Comparison of ENCODE assay signal across 22 cellular contexts in genomic region chr2:31191931-31192330, GRCh38. TPM values are rescaled to one million over a fixed set of nuclear protein-coding genes. Genes with fewer than 3 reads are reported as not detected.
DNase-seq lines count a peak whose midpoint lies in the region; ATAC-seq, FAIRE-seq and TF ChIP-seq lines count a peak whose summit lies in the region.
"Had no signal": no experiment of that assay in that cellular context is flagged by ENCODE, and none has a peak within 500 bp of the region (broad histone marks: within the 10 kb centered on the region; RNA-seq: fewer than 3 reads in every experiment).

No MANE protein-coding gene starts in this region.

- CTCF ChIA-PET in naive thymus-derived CD4-positive, alpha-beta T cell (lab: Charles Lee), result no interaction called here
- CTCF ChIA-PET in T-cell (lab: Charles Lee), result no interaction called here

- no peak for TF ChIP-seq POLR2A in upper lobe of left lung (IDR thresholded peaks at IDR 0.05)

- no peaks in the 10 kb centered on the region for H3K4me1 ChIP-seq in naive thymus-derived CD4-positive, alpha-beta T cell (ENCODE audit: control insufficient read depth in 2 of 2, insufficient read depth in 2 of 2, low read length in 2 of 2)
- H3K4me1 ChIP-seq in upper lobe of left lung, result no peaks in the 10 kb centered on the region
- H3K4me1 ChIP-seq: A549, Caco-2 had no signal

- WGBS in upper lobe of left lung, 2 donors, result 93 to 99% methylated on average over 10 to 11 of the region's 11 CpGs

- POLR2A ChIA-PET in naive thymus-derived CD4-positive, alpha-beta T cell (lab: Charles Lee), result interaction anchor here (0.7 kb wide), 1 partner anchor 23 kb away, joined by 4 read pairs; no protein-coding TSS in a partner anchor
- POLR2A ChIA-PET in T-cell (lab: Charles Lee), result interaction anchor here in 1 of 2 donors (0.6 kb wide), 1 partner anchor 316 kb away, joined by 5 read pairs; no protein-coding TSS in a partner anchor

- H3K27me3 Mint-ChIP-seq in naive thymus-derived CD4-positive, alpha-beta T cell, result peaks cover 0 to 4% (median 0%) of the 10 kb centered on the region in 5 donors
- H3K27me3 Mint-ChIP-seq in T-cell, result no peaks in the 10 kb centered on the region
- H3K27me3 Mint-ChIP-seq: CD4-positive, alpha-beta T cell had no signal

- DNase-seq in activated CD8-positive, alpha-beta memory T cell treated with anti-CD3 and anti-CD28 coated beads for 24 hours, result peak; percentile 33
- DNase-seq in activated CD8-positive, alpha-beta memory T cell treated with anti-CD3 and anti-CD28 coated beads, Interleukin-2, amount 50 U/mL, for 48 hours, result no peak
- DNase-seq in bronchial epithelial cell (ENCODE audit: low read depth) (no peak), ureter (ENCODE audit: low spot score) (peak; percentile 39), T-cell (no peak), upper lobe of left lung (no peak)
- DNase-seq in naive thymus-derived CD4-positive, alpha-beta T cell, result peak in 1 of 9 donors; percentile 13
- DNase-seq: AML-193; Caco-2; CD4-positive, alpha-beta T cell; GOT3; H7; HFFc6 had no signal

- no peak overlapping the region for H3K27ac ChIP-seq in naive thymus-derived CD4-positive, alpha-beta T cell (ENCODE audit: low read depth, low read length)
- H3K27ac ChIP-seq in upper lobe of left lung, result no peak overlapping the region
- H3K27ac ChIP-seq: 22Rv1, A549, C4-2B had no signal

- no peak overlapping the region for H3K27ac Mint-ChIP-seq in naive thymus-derived CD4-positive, alpha-beta T cell
- no peak overlapping the region for H3K27ac Mint-ChIP-seq in T-cell
- H3K27ac Mint-ChIP-seq: CD4-positive, alpha-beta T cell; HFFc6 had no signal

- H3K4me1 Mint-ChIP-seq in naive thymus-derived CD4-positive, alpha-beta T cell, result no peaks in the 10 kb centered on the region
- H3K4me1 Mint-ChIP-seq in T-cell, result no peaks in the 10 kb centered on the region

- FAIRE-seq in bronchial epithelial cell (lab: Jason Lieb, UNC), result peak; percentile 40
- FAIRE-seq: A549, D721Med, G401.6, GM12891, GM19239, HTR-8/SVneo had no signal

- H3K27me3 ChIP-seq in bronchial epithelial cell (ENCODE audit: control insufficient read depth, insufficient read depth, low read length), result peaks cover 2% of the 10 kb centered on the region
- H3K27me3 ChIP-seq in naive thymus-derived CD4-positive, alpha-beta T cell (ENCODE audit: control insufficient read depth in 2 of 2, insufficient read depth in 2 of 2, low read length in 2 of 2), result no peaks in the 10 kb centered on the region
- no peaks in the 10 kb centered on the region for H3K27me3 ChIP-seq in upper lobe of left lung

- peak; percentile 10 for ATAC-seq in naive thymus-derived CD4-positive, alpha-beta T cell
- ATAC-seq in T-cell (replicated peaks in 1 of 4), result no peak
- ATAC-seq in upper lobe of left lung (ENCODE audit: low FRiP score in 2 of 2), result no peak
- ATAC-seq: A549, HCT116 had no signal

- no peaks in the 10 kb centered on the region for H3K9me3 ChIP-seq in naive thymus-derived CD4-positive, alpha-beta T cell (ENCODE audit: control insufficient read depth in 2 of 3, low read length in 3 of 3)
- no peaks in the 10 kb centered on the region for H3K9me3 ChIP-seq in upper lobe of left lung
- H3K9me3 ChIP-seq: A549, Caco-2 had no signal

- no peak for TF ChIP-seq CTCF in bronchial epithelial cell (IDR thresholded peaks at IDR 0.05; ENCODE audit: insufficient read depth, low read length, severe bottlenecking)
- TF ChIP-seq CTCF in upper lobe of left lung (IDR thresholded peaks at IDR 0.05), result no peak

- TF ChIP-seq EP300 in upper lobe of left lung (IDR thresholded peaks at IDR 0.05), result no peak

- intact Hi-C loops in naive thymus-derived CD4-positive, alpha-beta T cell (cut with micrococcal nuclease), result no loop called here

- no peak overlapping the region for H3K4me3 ChIP-seq in bronchial epithelial cell (ENCODE audit: low read depth, low read length)
- no peak overlapping the region for H3K4me3 ChIP-seq in naive thymus-derived CD4-positive, alpha-beta T cell (ENCODE audit: low read length)
- no peak overlapping the region for H3K4me3 ChIP-seq in upper lobe of left lung
- H3K4me3 ChIP-seq: A549 had no signal

- H3K36me3 ChIP-seq in bronchial epithelial cell (ENCODE audit: control insufficient read depth, insufficient read depth, low read length), result no peaks in the 10 kb centered on the region
- no peaks in the 10 kb centered on the region for H3K36me3 ChIP-seq in naive thymus-derived CD4-positive, alpha-beta T cell (ENCODE audit: control insufficient read depth in 2 of 3, insufficient read depth in 3 of 3, low read length in 3 of 3)
- no peaks in the 10 kb centered on the region for H3K36me3 ChIP-seq in upper lobe of left lung

- no peaks in the 10 kb centered on the region for H3K9me3 Mint-ChIP-seq in naive thymus-derived CD4-positive, alpha-beta T cell
- no peaks in the 10 kb centered on the region for H3K9me3 Mint-ChIP-seq in T-cell
- H3K9me3 Mint-ChIP-seq: CD4-positive, alpha-beta T cell; HFFc6 had no signal

- H3K4me3 Mint-ChIP-seq in naive thymus-derived CD4-positive, alpha-beta T cell, result no peak overlapping the region
- no peak overlapping the region for H3K4me3 Mint-ChIP-seq in T-cell
- H3K4me3 Mint-ChIP-seq: CD4-positive, alpha-beta T cell; HFFc6 had no signal

- peaks cover 0 to 8% (median 0%) of the 10 kb centered on the region in 5 donors for H3K36me3 Mint-ChIP-seq in naive thymus-derived CD4-positive, alpha-beta T cell
- no peaks in the 10 kb centered on the region for H3K36me3 Mint-ChIP-seq in T-cell

RNA-seq across cellular contexts. Expression of gene CAPN14, which starts 25.4 kb away (rescaled TPM):
- total RNA-seq in bronchial epithelial cell, result 10.3 and 35.1 TPM in 2 replicates
- under 1 TPM; 0.24 to 0.92 (median 0.62) TPM for total RNA-seq in naive thymus-derived CD4-positive, alpha-beta T cell
- polyA plus RNA-seq in naive thymus-derived CD4-positive, alpha-beta T cell, result under 1 TPM; 0.16 to 0.30 TPM
- 0.62 TPM for total RNA-seq in ureter
- total RNA-seq in T-cell, result under 1 TPM; 0.15 to 0.76 (median 0.55) TPM
- total RNA-seq in upper lobe of left lung, result 1 to 10 TPM in 1 of 6 donors, under 1 TPM in 5; 0.11 to 1.0 (median 0.27) TPM

RNA-seq across cellular contexts. Expression of gene EHD3, which starts 42.0 kb away (rescaled TPM):
- total RNA-seq in bronchial epithelial cell (1.6 and 2.3 TPM in 2 replicates), ureter (12.7 TPM), T-cell (1 to 10 TPM; 2.9 to 4.2 (median 4.0) TPM), upper lobe of left lung (10 to 100 TPM in 1 of 6 donors, 1 to 10 TPM in 5; 3.7 to 12.5 (median 7.3) TPM)
- 1 to 10 TPM; 1.6 to 4.5 (median 3.5) TPM for total RNA-seq in naive thymus-derived CD4-positive, alpha-beta T cell
- polyA plus RNA-seq in naive thymus-derived CD4-positive, alpha-beta T cell, result 1 to 10 TPM; 3.8 to 4.6 TPM
- total RNA-seq: Caco-2 had no signal

RNA-seq across cellular contexts. Expression of gene GALNT14, which starts 53.7 kb away (rescaled TPM):
- total RNA-seq in bronchial epithelial cell (9.2 and 12.4 TPM in 2 replicates), ureter (7.0 TPM), T-cell (under 1 TPM in 2 of 5 donors, not detected in 3; 0.29 to 0.38 TPM), upper lobe of left lung (1 to 10 TPM in 4 of 6 donors, under 1 TPM in 1, not detected in 1; 0.98 to 2.6 (median 1.4) TPM)
- 1 to 10 TPM in 1 of 5 experiments, under 1 TPM in 1, not detected in 3; 0.64 to 1.1 TPM for total RNA-seq in naive thymus-derived CD4-positive, alpha-beta T cell
- polyA plus RNA-seq in naive thymus-derived CD4-positive, alpha-beta T cell, result not detected
- total RNA-seq: Caco-2; CD4-positive, alpha-beta T cell had no signal

Comparison
In these comparisons a context has a peak if more than half of its experiments do, and no peak if none do; other contexts are left out.
1. DNase-seq: peak in activated CD8-positive, alpha-beta memory T cell treated with anti-CD3 and anti-CD28 coated beads for 24 hours (single experiment) and ureter (single experiment); none in activated CD8-positive, alpha-beta memory T cell treated with anti-CD3 and anti-CD28 coated beads, Interleukin-2, amount 50 U/mL, for 48 hours (single experiment), bronchial epithelial cell (single experiment), T-cell (0 of 34) and upper lobe of left lung (0 of 2).